Comparison of ENCODE assay signal across 7 cellular contexts in the genomic region with DNA sequence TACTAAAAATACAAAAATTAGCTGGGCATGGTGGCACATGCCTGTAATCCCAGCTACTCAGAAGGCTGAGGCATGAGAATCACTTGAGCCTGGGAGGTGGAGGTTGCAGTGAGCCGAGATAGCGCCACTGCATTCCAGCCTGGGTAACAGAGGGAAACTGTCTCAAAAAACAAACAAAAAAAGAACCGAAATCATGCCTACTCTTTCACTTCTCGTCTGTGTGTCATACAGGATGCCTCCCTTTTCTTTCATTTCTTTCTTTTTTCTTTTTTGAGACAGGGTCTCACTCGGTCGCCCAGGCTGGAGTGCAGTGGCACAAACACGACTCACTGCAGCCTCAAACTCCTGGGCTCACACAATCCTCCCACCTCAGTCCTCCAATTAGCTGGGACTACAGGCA. TPM values are rescaled to one million over a fixed set of nuclear protein-coding genes. Genes with fewer than 3 reads are reported as not detected.
DNase-seq lines count a peak whose midpoint lies in the region; ATAC-seq and TF ChIP-seq lines count a peak whose summit lies in the region.
"Not testable (repeated sequence)": the region's sequence is repeated elsewhere in the genome, so short reads cannot be mapped to it uniquely, and the experiment has no call there.

No MANE protein-coding gene starts in this region.

- H2BK5ac ChIP-seq in H9 (ENCODE audit: insufficient read length, low read length): not testable (repeated sequence)

- not testable (repeated sequence) for H3K9ac ChIP-seq in H9 (ENCODE audit: extremely low read depth, insufficient read length, low read length)

- H3K23me2 ChIP-seq in H9 (ENCODE audit: insufficient read length, low read depth, low read length, poor library complexity, severe bottlenecking): not testable (repeated sequence)

- WGBS in H9 (ENCODE audit: extremely low coverage, insufficient read length, low lambda C conversion rate): no CpG with 5 or more reads among the region's 7 CpGs

- H3K27me3 ChIP-seq in H9 (ENCODE audit: insufficient read depth, low read length); RWPE2 (ENCODE audit: insufficient read depth, poor library complexity, severe bottlenecking): not testable (repeated sequence)

- H3K27ac Mint-ChIP-seq in CD14-positive monocyte (peak overlapping the region in 5 of 7 donors; percentile 78 to 93 (median 85)), H9 (peak overlapping the region in 2 of 3 experiments; percentile 62 to 82; a peak in 2 of 7 replicates), naive B cell (peak overlapping the region; percentile 47 to 94 (median 82))
- H3K27ac Mint-ChIP-seq in activated T-helper 1 cell treated with anti-CD3 and anti-CD28 coated beads, Interleukin-12 subunit alpha, Interleukin-12 subunit beta, Interleukin-2, Interleukin-4 antibody, amounts not matched to agents 30 ng/mL and 10 ng/mL and 1 ng/mL, durations not matched to agents 14 hours and 24 hours and 36 hours: peak overlapping the region; percentile 67

- H3K9me3 ChIP-seq in H9 (ENCODE audit: control insufficient read depth, low read depth, low read length); RWPE2 (ENCODE audit: severe bottlenecking): not testable (repeated sequence)

- not testable (repeated sequence) for H2BK120ac ChIP-seq in H9 (ENCODE audit: low read depth, low read length, poor library complexity, severe bottlenecking)

- not testable (repeated sequence) for H4K20me1 ChIP-seq in H9 (ENCODE audit: control insufficient read depth, insufficient read depth, insufficient read length)

- H3K14ac ChIP-seq in H9 (ENCODE audit: insufficient read depth, low read length): not testable (repeated sequence)

- H3K56ac ChIP-seq in H9 (ENCODE audit: insufficient read length, low read depth, low read length): not testable (repeated sequence)

- H3K4me3 Mint-ChIP-seq in CD14-positive monocyte: peak overlapping the region in 1 of 2 donors; percentile 30
- not testable (repeated sequence) for H3K4me3 Mint-ChIP-seq in H9; activated T-helper 1 cell treated with anti-CD3 and anti-CD28 coated beads, Interleukin-12 subunit alpha, Interleukin-12 subunit beta, Interleukin-2, Interleukin-4 antibody, amounts not matched to agents 30 ng/mL and 10 ng/mL and 1 ng/mL, durations not matched to agents 14 hours and 24 hours and 36 hours
- peak overlapping the region in 6 of 8 donors; percentile 62 to 88 (median 78) for H3K4me3 Mint-ChIP-seq in naive B cell

- H3K36me3 Mint-ChIP-seq in CD14-positive monocyte: peaks cover 58 to 82% of the 10 kb centered on the region in 2 donors
- H3K36me3 Mint-ChIP-seq in H9 (ENCODE audit: insufficient read depth in 1 of 3, low read depth in 3 of 3): peaks cover 35 to 81% (median 80%) of the 10 kb centered on the region in 3 experiments
- H3K36me3 Mint-ChIP-seq in activated T-helper 1 cell treated with anti-CD3 and anti-CD28 coated beads, Interleukin-12 subunit alpha, Interleukin-12 subunit beta, Interleukin-2, Interleukin-4 antibody, amounts not matched to agents 30 ng/mL and 10 ng/mL and 1 ng/mL, durations not matched to agents 14 hours and 24 hours and 36 hours (ENCODE audit: low read depth): peaks cover 42% of the 10 kb centered on the region
- H3K36me3 Mint-ChIP-seq in naive B cell: peaks cover 7 to 17% of the 10 kb centered on the region in 2 donors

- H4K8ac ChIP-seq in H9 (replicated peaks; ENCODE audit: insufficient read length, low read depth, low read length): not testable (repeated sequence)

- not testable (repeated sequence) for H2BK12ac ChIP-seq in H9 (ENCODE audit: insufficient read length, low read depth, low read length)

- intact Hi-C loops in CD14-positive monocyte (cut with micrococcal nuclease); activated T-helper 1 cell treated with anti-CD3 and anti-CD28 coated beads, Interleukin-12 subunit alpha, Interleukin-12 subunit beta, Interleukin-2, Interleukin-4 antibody, amounts not matched to agents 30 ng/mL and 10 ng/mL and 1 ng/mL, durations not matched to agents 14 hours and 24 hours and 36 hours (cut with micrococcal nuclease): not testable (repeated sequence)

- not testable (repeated sequence) for H2BK15ac ChIP-seq in H9 (ENCODE audit: low read depth, low read length)

- not testable (repeated sequence) for H3K4ac ChIP-seq in H9 (ENCODE audit: low read depth, low read length)

- not testable (repeated sequence) for TF ChIP-seq CTCF in CD14-positive monocyte (IDR thresholded peaks at IDR 0.05); H9 (conservative IDR thresholded peaks at IDR 0.05); RWPE2 (IDR thresholded peaks at IDR 0.05; ENCODE audit: poor library complexity, severe bottlenecking)

- not testable (repeated sequence) for H3K9me3 Mint-ChIP-seq in CD14-positive monocyte; H9; activated T-helper 1 cell treated with anti-CD3 and anti-CD28 coated beads, Interleukin-12 subunit alpha, Interleukin-12 subunit beta, Interleukin-2, Interleukin-4 antibody, amounts not matched to agents 30 ng/mL and 10 ng/mL and 1 ng/mL, durations not matched to agents 14 hours and 24 hours and 36 hours; naive B cell

- not testable (repeated sequence) for H3K23ac ChIP-seq in H9 (ENCODE audit: insufficient read length, low read depth, low read length)

- not testable (repeated sequence) for H3K4me3 ChIP-seq in RWPE2 (ENCODE audit: severe bottlenecking)

- not testable (repeated sequence) for H3K27ac ChIP-seq in H9 (ENCODE audit: insufficient read length, low read depth, low read length)
- peak overlapping the region; percentile 46 for H3K27ac ChIP-seq in RWPE2 (ENCODE audit: poor library complexity, severe bottlenecking)

- H3K79me1 ChIP-seq in H9 (ENCODE audit: insufficient read depth, low read depth, low read length, poor library complexity, severe bottlenecking): not testable (repeated sequence)

- H3K18ac ChIP-seq in H9 (ENCODE audit: insufficient read length, low read depth, low read length): not testable (repeated sequence)

- H3K4me1 Mint-ChIP-seq in CD14-positive monocyte (peaks cover 12% of the 10 kb centered on the region), naive B cell (peaks cover 15 to 53% (median 43%) of the 10 kb centered on the region in 3 donors)
- not testable (repeated sequence) for H3K4me1 Mint-ChIP-seq in H9
- H3K4me1 Mint-ChIP-seq in activated T-helper 1 cell treated with anti-CD3 and anti-CD28 coated beads, Interleukin-12 subunit alpha, Interleukin-12 subunit beta, Interleukin-2, Interleukin-4 antibody, amounts not matched to agents 30 ng/mL and 10 ng/mL and 1 ng/mL, durations not matched to agents 14 hours and 24 hours and 36 hours (ENCODE audit: low read depth): peaks cover 15% of the 10 kb centered on the region

- not testable (repeated sequence) for H3K27me3 Mint-ChIP-seq in CD14-positive monocyte (ENCODE audit: low read depth in 3 of 3); H9 (ENCODE audit: low read depth); activated T-helper 1 cell treated with anti-CD3 and anti-CD28 coated beads, Interleukin-12 subunit alpha, Interleukin-12 subunit beta, Interleukin-2, Interleukin-4 antibody, amounts not matched to agents 30 ng/mL and 10 ng/mL and 1 ng/mL, durations not matched to agents 14 hours and 24 hours and 36 hours (ENCODE audit: insufficient read depth); naive B cell

- H4K91ac ChIP-seq in H9 (ENCODE audit: insufficient read length, low read depth, low read length): not testable (repeated sequence)

- H3T11ph ChIP-seq in H9 (ENCODE audit: low read length): not testable (repeated sequence)

- H4K5ac ChIP-seq in H9 (ENCODE audit: insufficient read length, low read depth, low read length): not testable (repeated sequence)

- H2AK5ac ChIP-seq in H9 (ENCODE audit: insufficient read length, low read length): not testable (repeated sequence)

- not testable (repeated sequence) for H2BK20ac ChIP-seq in H9 (ENCODE audit: low read depth, low read length, poor library complexity, severe bottlenecking)

- not testable (repeated sequence) for H3K4me2 ChIP-seq in H9 (ENCODE audit: insufficient read depth, insufficient read length, low read length)

- H3K4me1 ChIP-seq in H9 (ENCODE audit: insufficient read depth, low read length): not testable (repeated sequence)
- H3K4me1 ChIP-seq in RWPE2 (ENCODE audit: insufficient read depth, poor library complexity, severe bottlenecking): peaks cover 14% of the 10 kb centered on the region

- not testable (repeated sequence) for DNase-seq in CD14-positive monocyte (ENCODE audit: low spot score); H9; RWPE2 (ENCODE audit: low spot score); activated T-helper 1 cell treated with anti-CD3 and anti-CD28 coated beads, Interleukin-12 subunit alpha, Interleukin-12 subunit beta, Interleukin-2, Interleukin-4 antibody, amounts not matched to agents 30 ng/mL and 10 ng/mL and 1 ng/mL, durations not matched to agents 14 hours and 24 hours and 36 hours (ENCODE audit: low spot score)
- DNase-seq in MV-4-11 (lab: John Stamatoyannopoulos, UW): peak; percentile 78
- peak; percentile 35 for DNase-seq in naive B cell

- not testable (repeated sequence) for H3K79me2 ChIP-seq in H9 (ENCODE audit: insufficient read depth, low read length)

- H3K36me3 ChIP-seq in RWPE2 (ENCODE audit: low read depth): peaks cover 95% of the 10 kb centered on the region

- not testable (repeated sequence) for H2AFZ ChIP-seq in H9 (ENCODE audit: low read length)

- ATAC-seq in GM18868 (IDR thresholded peaks at IDR 0.05; ENCODE audit: unreplicated experiment) (peak; percentile 72), naive B cell (ENCODE audit: low read depth in 2 of 2) (peak; percentile 65 to 76)
- not testable (repeated sequence) for ATAC-seq in RWPE2 (ENCODE audit: low read depth)

RNA-seq across cellular contexts. Expression of gene NMB, which starts 28.4 kb away (rescaled TPM):
- under 1 TPM; 0.45 to 0.81 TPM for polyA plus RNA-seq in CD14-positive monocyte
- 11.5 and 12.4 TPM in 2 replicates for total RNA-seq in H9 (2021)
- total RNA-seq in activated T-helper 1 cell treated with anti-CD3 and anti-CD28 coated beads, Interleukin-12 subunit alpha, Interleukin-12 subunit beta, Interleukin-2, Interleukin-4 antibody, amounts not matched to agents 30 ng/mL and 10 ng/mL and 1 ng/mL, durations not matched to agents 14 hours and 24 hours and 36 hours: 3.0 and 3.5 TPM in 2 replicates
- polyA plus RNA-seq in naive B cell (ENCODE audit: low read depth in 6 of 6): 1 to 10 TPM; 3.1 to 8.2 (median 3.6) TPM

RNA-seq across cellular contexts. Expression of gene SEC11A, which starts 29.5 kb away (rescaled TPM):
- 100 to 1,000 TPM; 154 to 166 TPM for polyA plus RNA-seq in CD14-positive monocyte
- 250 and 252 TPM in 2 replicates for total RNA-seq in H9 (2021)
- total RNA-seq in activated T-helper 1 cell treated with anti-CD3 and anti-CD28 coated beads, Interleukin-12 subunit alpha, Interleukin-12 subunit beta, Interleukin-2, Interleukin-4 antibody, amounts not matched to agents 30 ng/mL and 10 ng/mL and 1 ng/mL, durations not matched to agents 14 hours and 24 hours and 36 hours: 97.3 and 105 TPM in 2 replicates
- polyA plus RNA-seq in naive B cell (ENCODE audit: low read depth in 6 of 6): 100 to 1,000 TPM; 107 to 142 (median 130) TPM

RNA-seq across cellular contexts. Expression of gene WDR73, which starts 32.4 kb away (rescaled TPM):
- 10 to 100 TPM; 12.1 to 14.3 TPM for polyA plus RNA-seq in CD14-positive monocyte
- total RNA-seq in H9 (2021): 41.0 and 41.6 TPM in 2 replicates
- total RNA-seq in activated T-helper 1 cell treated with anti-CD3 and anti-CD28 coated beads, Interleukin-12 subunit alpha, Interleukin-12 subunit beta, Interleukin-2, Interleukin-4 antibody, amounts not matched to agents 30 ng/mL and 10 ng/mL and 1 ng/mL, durations not matched to agents 14 hours and 24 hours and 36 hours: 27.8 and 33.5 TPM in 2 replicates
- polyA plus RNA-seq in naive B cell (ENCODE audit: low read depth in 6 of 6): 10 to 100 TPM; 15.0 to 22.2 (median 18.0) TPM
